1 cellular context compared by ENCODE assay signal in genomic region chr2:234324151-234324550, GRCh38.
TF ChIP-seq lines count a peak whose summit lies in the region.

No MANE protein-coding gene starts in this region.

TF ChIP-seq in GM23338, 12 proteins besides CTCF, POLR2A, EP300 and RAD21 (continued from another document):
- TF ChIP-seq ZNF462 (CRISPR knock-in tag; IDR thresholded peaks at IDR 0.05): no peak
- TF ChIP-seq POLR2AphosphoS5 (IDR thresholded peaks at IDR 0.05; ENCODE audit: low read depth): no peak
- no peak for TF ChIP-seq EZH2 (IDR thresholded peaks at IDR 0.05; ENCODE audit: low read depth, unreplicated experiment)
- TF ChIP-seq NANOG (IDR thresholded peaks at IDR 0.05; ENCODE audit: borderline replicate concordance): no peak
- no peak for TF ChIP-seq CREB1 (CRISPR knock-in tag; IDR thresholded peaks at IDR 0.05; ENCODE audit: low read depth)
- TF ChIP-seq, protein P1, sequence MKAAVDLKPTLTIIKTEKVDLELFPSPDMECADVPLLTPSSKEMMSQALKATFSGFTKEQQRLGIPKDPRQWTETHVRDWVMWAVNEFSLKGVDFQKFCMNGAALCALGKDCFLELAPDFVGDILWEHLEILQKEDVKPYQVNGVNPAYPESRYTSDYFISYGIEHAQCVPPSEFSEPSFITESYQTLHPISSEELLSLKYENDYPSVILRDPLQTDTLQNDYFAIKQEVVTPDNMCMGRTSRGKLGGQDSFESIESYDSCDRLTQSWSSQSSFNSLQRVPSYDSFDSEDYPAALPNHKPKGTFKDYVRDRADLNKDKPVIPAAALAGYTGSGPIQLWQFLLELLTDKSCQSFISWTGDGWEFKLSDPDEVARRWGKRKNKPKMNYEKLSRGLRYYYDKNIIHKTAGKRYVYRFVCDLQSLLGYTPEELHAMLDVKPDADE (IDR thresholded peaks at IDR 0.05): no peak
